1 cellular context compared by ENCODE assay signal in genomic region chr16:75464130-75464918, GRCh38.
TF ChIP-seq lines count a peak whose summit lies in the region.

Gene TMEM170A (minus strand): TSS chr16:75464689. CDS start chr16:75464600, 89 bp downstream.

TF ChIP-seq in HepG2, 621 proteins besides CTCF, POLR2A, EP300 and RAD21 (continued from another document and continues in another):
- TF ChIP-seq ZBED4 (CRISPR knock-in tag; IDR thresholded peaks at IDR 0.05; ENCODE audit: borderline replicate concordance) (0 out of 2 replicates have a peak, but pooled peaks have one; percentile 50), IKZF1 (IDR thresholded peaks at IDR 0.05) (no peak), HOXA5 (CRISPR knock-in tag; IDR thresholded peaks at IDR 0.05) (0 out of 2 replicates have a peak, but pooled peaks have one; percentile 35), ZNF207 (IDR thresholded peaks at IDR 0.05; ENCODE audit: borderline replicate concordance) (no peak), PAXIP1 (CRISPR knock-in tag; conservative IDR thresholded peaks at IDR 0.05) (peak; percentile 69), ZNF34 (CRISPR knock-in tag; IDR thresholded peaks at IDR 0.05; ENCODE audit: borderline replicate concordance) (no peak), ATF5 (CRISPR knock-in tag; IDR thresholded peaks at IDR 0.05; ENCODE audit: low read depth) (0 out of 2 replicates have a peak, but pooled peaks have one; percentile 69), GZF1 (CRISPR knock-in tag; IDR thresholded peaks at IDR 0.05) (no peak; the same call in 1 of the 2 replicates), PCBP1 (IDR thresholded peaks at IDR 0.05; ENCODE audit: borderline replicate concordance, low read depth, low read length) (no peak; the same call in 1 of the 2 replicates), SMAD1 (CRISPR knock-in tag; IDR thresholded peaks at IDR 0.05; ENCODE audit: borderline replicate concordance, low read depth) (peak; percentile 93; the same call in 1 of the 2 replicates), ZBTB7B (CRISPR knock-in tag; IDR thresholded peaks at IDR 0.05) (peak; percentile 78; the same call in 1 of the 2 replicates), TFDP1 (CRISPR knock-in tag; IDR thresholded peaks at IDR 0.05; ENCODE audit: borderline replicate concordance) (peak; percentile 93), MTF2 (CRISPR knock-in tag; IDR thresholded peaks at IDR 0.05; ENCODE audit: borderline replicate concordance) (no peak), HNF1A (IDR thresholded peaks at IDR 0.05; ENCODE audit: low read depth) (no peak), HNF1A (CRISPR knock-in tag; IDR thresholded peaks at IDR 0.05; ENCODE audit: borderline replicate concordance) (peak; percentile 74; the same call in 1 of the 2 replicates), PLSCR1 (CRISPR knock-in tag; IDR thresholded peaks at IDR 0.05; ENCODE audit: borderline replicate concordance) (0 out of 2 replicates have a peak, but pooled peaks have one; percentile 70), ZBTB26 (CRISPR knock-in tag; IDR thresholded peaks at IDR 0.05; ENCODE audit: borderline replicate concordance) (peak; percentile 88), NFRKB (IDR thresholded peaks at IDR 0.05) (no peak), ZNF619 (CRISPR knock-in tag; IDR thresholded peaks at IDR 0.05) (peak; percentile 18), STAT6 (CRISPR knock-in tag; IDR thresholded peaks at IDR 0.05; ENCODE audit: borderline replicate concordance) (0 out of 2 replicates have a peak, but pooled peaks have one; percentile 40), ZNF362 (CRISPR knock-in tag; IDR thresholded peaks at IDR 0.05; ENCODE audit: borderline replicate concordance) (peak; percentile 45; the same call in 1 of the 2 replicates), CEBPB (IDR thresholded peaks at IDR 0.05; ENCODE audit: borderline replicate concordance, low read depth, low read length) (peak; percentile 81; the same call in 1 of the 2 replicates), ZNF317 (CRISPR knock-in tag; IDR thresholded peaks at IDR 0.05) (peak; percentile 86), ARNT (IDR thresholded peaks at IDR 0.05) (no peak), TCF7L2 (IDR thresholded peaks at IDR 0.05; ENCODE audit: low read depth, low read length) (no peak), AFF4 (CRISPR knock-in tag; IDR thresholded peaks at IDR 0.05) (no peak), ZFX (CRISPR knock-in tag; IDR thresholded peaks at IDR 0.05; ENCODE audit: low read depth) (peak; percentile 95), ZFYVE20 (CRISPR knock-in tag; IDR thresholded peaks at IDR 0.05; ENCODE audit: borderline replicate concordance, low read depth) (no peak), ATF1 (CRISPR knock-in tag; IDR thresholded peaks at IDR 0.05) (peak; percentile 73; the same call in 1 of the 2 replicates)
